Comparison of ENCODE assay signal across 25 cellular contexts in the genomic region with DNA sequence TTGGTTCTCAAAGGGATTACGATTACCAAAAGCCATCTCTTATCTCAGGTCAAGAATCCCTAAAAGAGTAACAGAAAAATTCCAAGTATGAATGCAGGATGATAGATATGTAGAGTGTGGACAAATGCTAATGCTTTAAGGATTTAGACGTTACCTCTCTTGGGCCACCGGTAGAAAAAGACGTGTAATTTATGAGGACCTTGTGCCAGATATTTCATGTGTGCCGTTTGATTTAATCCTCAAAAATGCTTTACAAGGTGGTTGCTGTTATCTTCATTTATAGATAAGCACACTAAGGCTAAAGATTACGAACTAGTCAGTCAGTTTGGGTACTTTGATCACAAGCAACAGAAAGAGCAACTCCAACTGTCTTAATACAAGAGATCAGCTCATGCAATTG.
DNase-seq lines count a peak whose midpoint lies in the region; ATAC-seq, FAIRE-seq and TF ChIP-seq lines count a peak whose summit lies in the region.
"Had no signal": no experiment of that assay in that cellular context is flagged by ENCODE, and none has a peak within 500 bp of the region (broad histone marks: within the 10 kb centered on the region; RNA-seq: fewer than 3 reads in every experiment).

No MANE protein-coding gene starts in this region.

- H3K9me3 Mint-ChIP-seq in GM23338 (no peaks in the 10 kb centered on the region), H9 (no peaks in the 10 kb centered on the region)

- no peaks in the 10 kb centered on the region for H3K4me1 Mint-ChIP-seq in GM23338
- H3K4me1 Mint-ChIP-seq in H9: no peaks in the 10 kb centered on the region
- H3K4me1 Mint-ChIP-seq: CD14-positive monocyte; CD4-positive, alpha-beta memory T cell; CD4-positive, CD25-positive, alpha-beta regulatory T cell; CD8-positive, alpha-beta memory T cell had no signal

- H4K20me1 ChIP-seq in GM23338 (replicated peaks; ENCODE audit: insufficient read depth) (no peaks in the 10 kb centered on the region), H9 (ENCODE audit: control insufficient read depth, insufficient read depth, insufficient read length) (no peaks in the 10 kb centered on the region)
- H4K20me1 ChIP-seq: BLaER1 had no signal

- H3K9me2 ChIP-seq in GM23338 (ENCODE audit: insufficient read depth): peaks cover 38% of the 10 kb centered on the region

- H3K9me3 ChIP-seq in A549 (no peaks in the 10 kb centered on the region), H9 (ENCODE audit: control insufficient read depth, low read depth, low read length) (no peaks in the 10 kb centered on the region)
- H3K9me3 ChIP-seq: BE2C, BLaER1 had no signal

- H2AFZ ChIP-seq in GM23338: peak overlapping the region; percentile 29; the same call in 1 of the 2 replicates
- no peak overlapping the region for H2AFZ ChIP-seq in H9 (ENCODE audit: low read length)

- no peak for TF ChIP-seq POLR2A in A549 (IDR thresholded peaks at IDR 0.05; ENCODE audit: low read length)

- TF ChIP-seq RAD21 in A549 (conservative IDR thresholded peaks at IDR 0.05 in 1 of 2, IDR thresholded peaks at IDR 0.05 in 1 of 2): no peak

- H3K56ac ChIP-seq in mesendoderm (ENCODE audit: low read length) (no peak overlapping the region), H9 (ENCODE audit: insufficient read length, low read depth, low read length) (no peak overlapping the region)

- no peaks in the 10 kb centered on the region for H3K27me3 ChIP-seq in GM23338 (ENCODE audit: insufficient read depth)
- H3K27me3 ChIP-seq in mesendoderm (ENCODE audit: insufficient read depth, low read length, poor library complexity): no peaks in the 10 kb centered on the region
- no peaks in the 10 kb centered on the region for H3K27me3 ChIP-seq in H9 (ENCODE audit: insufficient read depth, low read length)
- H3K27me3 ChIP-seq: BE2C, BLaER1 had no signal

- H2BK120ac ChIP-seq in mesendoderm (ENCODE audit: low read depth, low read length) (no peak overlapping the region), H9 (ENCODE audit: low read depth, low read length, poor library complexity, severe bottlenecking) (no peak overlapping the region)

- H3K4me2 ChIP-seq in A549 (no peak overlapping the region), GM23338 (no peak overlapping the region), mesendoderm (ENCODE audit: low read length) (no peak overlapping the region), H9 (ENCODE audit: insufficient read depth, insufficient read length, low read length) (no peak overlapping the region)
- H3K4me2 ChIP-seq: BLaER1 had no signal

- no peak overlapping the region for H3K4me3 Mint-ChIP-seq in GM23338
- H3K4me3 Mint-ChIP-seq in H9: no peak overlapping the region
- H3K4me3 Mint-ChIP-seq: CD14-positive monocyte; CD4-positive, alpha-beta memory T cell; CD4-positive, CD25-positive, alpha-beta regulatory T cell; CD8-positive, alpha-beta memory T cell had no signal

- no peak overlapping the region for H4K5ac ChIP-seq in mesendoderm (ENCODE audit: low read length)
- H4K5ac ChIP-seq in H9 (ENCODE audit: insufficient read length, low read depth, low read length): no peak overlapping the region

- no peak overlapping the region for H3K27ac Mint-ChIP-seq in GM23338
- H3K27ac Mint-ChIP-seq in H9: no peak overlapping the region
- H3K27ac Mint-ChIP-seq: CD14-positive monocyte; CD4-positive, alpha-beta memory T cell; CD4-positive, CD25-positive, alpha-beta regulatory T cell; CD8-positive, alpha-beta memory T cell had no signal

- peak; percentile 56 for FAIRE-seq in A549 (lab: Jason Lieb, UNC)
- FAIRE-seq: D721Med, G401.6, GM12878, GM12892, GM18507 had no signal

- no peak overlapping the region for H2BK15ac ChIP-seq in mesendoderm (replicated peaks; ENCODE audit: low read depth)
- H2BK15ac ChIP-seq in H9 (ENCODE audit: low read depth, low read length): no peak overlapping the region

- no peak overlapping the region for H2AK5ac ChIP-seq in mesendoderm (ENCODE audit: low read length)
- no peak overlapping the region for H2AK5ac ChIP-seq in H9 (ENCODE audit: insufficient read length, low read length)

- H3K36me3 ChIP-seq in GM23338 (ENCODE audit: insufficient read depth) (no peaks in the 10 kb centered on the region), mesendoderm (ENCODE audit: control insufficient read depth, insufficient read depth, low read length) (no peaks in the 10 kb centered on the region)
- H3K36me3 ChIP-seq: BE2C, BLaER1 had no signal

- H3K36me3 Mint-ChIP-seq in GM23338 (ENCODE audit: low read depth) (no peaks in the 10 kb centered on the region), H9 (ENCODE audit: insufficient read depth in 1 of 3, low read depth in 3 of 3) (no peaks in the 10 kb centered on the region)
- H3K36me3 Mint-ChIP-seq: CD14-positive monocyte; CD4-positive, alpha-beta memory T cell; CD4-positive, CD25-positive, alpha-beta regulatory T cell; CD8-positive, alpha-beta memory T cell had no signal

- H2BK20ac ChIP-seq in H9 (ENCODE audit: low read depth, low read length, poor library complexity, severe bottlenecking): no peak overlapping the region

- TF ChIP-seq CTCF in A549 (IDR thresholded peaks at IDR 0.05) (no peak), GM23338 (conservative IDR thresholded peaks at IDR 0.05; ENCODE audit: low read depth in 2 of 2) (no peak), H9 (conservative IDR thresholded peaks at IDR 0.05) (no peak)

- H3K18ac ChIP-seq in mesendoderm (ENCODE audit: low read length) (no peak overlapping the region), H9 (ENCODE audit: insufficient read length, low read depth, low read length) (no peak overlapping the region)

- ATAC-seq in A549 (no peak), GM23338 (no peak)
- ATAC-seq: GM12878 had no signal

- no peak overlapping the region for H4K8ac ChIP-seq in mesendoderm (ENCODE audit: low read depth, low read length)
- H4K8ac ChIP-seq in H9 (replicated peaks; ENCODE audit: insufficient read length, low read depth, low read length): no peak overlapping the region

- POLR2A ChIA-PET in A549 (lab: Yijun Ruan, JAX): no interaction called here

- no peaks in the 10 kb centered on the region for H3K23me2 ChIP-seq in H9 (ENCODE audit: insufficient read length, low read depth, low read length, poor library complexity, severe bottlenecking)

- H3K9ac ChIP-seq in mesendoderm (ENCODE audit: low read length): no peak overlapping the region
- H3K9ac ChIP-seq in H9 (ENCODE audit: extremely low read depth, insufficient read length, low read length): no peak overlapping the region
- H3K9ac ChIP-seq: BLaER1 had no signal

- H3K14ac ChIP-seq in H9 (ENCODE audit: insufficient read depth, low read length): no peak overlapping the region

- 83% methylated on average over 6 of the region's 6 CpGs for WGBS in A549 (ENCODE audit: missing lambda C conversion rate)
- WGBS in mesendoderm (ENCODE audit: extremely low coverage, insufficient coverage, low lambda C conversion rate): no CpG with 5 or more reads among the region's 6 CpGs
- no CpG with 5 or more reads among the region's 6 CpGs for WGBS in H9 (ENCODE audit: extremely low coverage, insufficient read length, low lambda C conversion rate)

- no peaks in the 10 kb centered on the region for H3K4me1 ChIP-seq in A549
- no peaks in the 10 kb centered on the region for H3K4me1 ChIP-seq in GM23338 (ENCODE audit: insufficient read depth)
- H3K4me1 ChIP-seq in mesendoderm (ENCODE audit: control insufficient read depth, low read depth, low read length): no peaks in the 10 kb centered on the region
- no peaks in the 10 kb centered on the region for H3K4me1 ChIP-seq in H9 (ENCODE audit: insufficient read depth, low read length)
- H3K4me1 ChIP-seq: BE2C, BLaER1 had no signal

- no peak overlapping the region for H2BK5ac ChIP-seq in mesendoderm (ENCODE audit: low read length)
- no peak overlapping the region for H2BK5ac ChIP-seq in H9 (ENCODE audit: insufficient read length, low read length)

- no peak for TF ChIP-seq EP300 in A549 (IDR thresholded peaks at IDR 0.05)

- H3K4ac ChIP-seq in mesendoderm (ENCODE audit: low read depth, low read length) (no peak overlapping the region), H9 (ENCODE audit: low read depth, low read length) (no peak overlapping the region)

- H2BK12ac ChIP-seq in H9 (ENCODE audit: insufficient read length, low read depth, low read length): no peak overlapping the region

- H3K23ac ChIP-seq in mesendoderm (ENCODE audit: low read length): no peak overlapping the region
- H3K23ac ChIP-seq in H9 (ENCODE audit: insufficient read length, low read depth, low read length): no peak overlapping the region

- DNase-seq in A549 (ENCODE audit: low read depth in 1 of 2, low spot score in 1 of 2) (no peak), GM23338 (ENCODE audit: low spot score) (no peak), amniotic epithelial cell (ENCODE audit: low read depth) (peak; percentile 36), mesendoderm (peak; percentile 10), dermis blood vessel endothelial cell (no peak), H9 (no peak), H4 (ENCODE audit: low spot score) (no peak)
- no peak for DNase-seq in stimulated activated naive CD4-positive, alpha-beta T cell treated with Interleukin-2 at 50 U/mL for 16 hours (lab: John Stamatoyannopoulos, UW)
- DNase-seq: ACHN; BE2C; C1 segment of cervical spinal cord; Calu3; CD4-positive, alpha-beta memory T cell; CD4-positive, CD25-positive, alpha-beta regulatory T cell; CD8-positive, alpha-beta memory T cell; COR-L47; DMS79 treated with DMSO at 0.1 percent for 48 hours had no signal

- H3K4me3 ChIP-seq in A549 (no peak overlapping the region), GM23338 (no peak overlapping the region), mesendoderm (ENCODE audit: low read length) (no peak overlapping the region)
- H3K4me3 ChIP-seq: BLaER1, GM12878 had no signal

- no peaks in the 10 kb centered on the region for H3F3A ChIP-seq in GM23338 (replicated peaks; ENCODE audit: low read depth)

- no peak overlapping the region for H3T11ph ChIP-seq in H9 (ENCODE audit: low read length)

- H3K27ac ChIP-seq in A549 (no peak overlapping the region), GM23338 (ENCODE audit: low read depth) (no peak overlapping the region), mesendoderm (ENCODE audit: low read depth, low read length) (no peak overlapping the region), H9 (ENCODE audit: insufficient read length, low read depth, low read length) (no peak overlapping the region)
- H3K27ac ChIP-seq: 22Rv1, BLaER1 had no signal

- H4K91ac ChIP-seq in H9 (ENCODE audit: insufficient read length, low read depth, low read length): no peak overlapping the region

- H3K27me3 Mint-ChIP-seq in GM23338 (ENCODE audit: insufficient read depth, low read depth, poor library complexity) (no peaks in the 10 kb centered on the region), H9 (ENCODE audit: low read depth) (no peaks in the 10 kb centered on the region)
- H3K27me3 Mint-ChIP-seq: CD4-positive, alpha-beta memory T cell; CD4-positive, CD25-positive, alpha-beta regulatory T cell; CD8-positive, alpha-beta memory T cell had no signal

- no peaks in the 10 kb centered on the region for H3K79me2 ChIP-seq in GM23338 (replicated peaks; ENCODE audit: insufficient read depth)
- no peaks in the 10 kb centered on the region for H3K79me2 ChIP-seq in mesendoderm (ENCODE audit: control insufficient read depth, insufficient read depth, low read length)
- H3K79me2 ChIP-seq in H9 (ENCODE audit: insufficient read depth, low read length): no peaks in the 10 kb centered on the region

- no peaks in the 10 kb centered on the region for H3K79me1 ChIP-seq in mesendoderm (ENCODE audit: low read length)
- no peaks in the 10 kb centered on the region for H3K79me1 ChIP-seq in H9 (ENCODE audit: insufficient read depth, low read depth, low read length, poor library complexity, severe bottlenecking)

- CTCF ChIA-PET in A549 (lab: Yijun Ruan, JAX): interaction anchor here (1.3 kb wide), 1 partner anchor 13 kb away, joined by 3 read pairs; no protein-coding TSS in a partner anchor

Comparison
In these comparisons a context has a peak if more than half of its experiments do, and no peak if none do; other contexts are left out.
1. DNase-seq: peak in amniotic epithelial cell (single experiment) and mesendoderm (single experiment); none in A549 (0 of 2), GM23338 (single experiment), dermis blood vessel endothelial cell (single experiment), stimulated activated naive CD4-positive, alpha-beta T cell treated with Interleukin-2 at 50 U/mL for 16 hours (single experiment), H9 (single experiment) and H4 (single experiment).